In the genomic region with DNA sequence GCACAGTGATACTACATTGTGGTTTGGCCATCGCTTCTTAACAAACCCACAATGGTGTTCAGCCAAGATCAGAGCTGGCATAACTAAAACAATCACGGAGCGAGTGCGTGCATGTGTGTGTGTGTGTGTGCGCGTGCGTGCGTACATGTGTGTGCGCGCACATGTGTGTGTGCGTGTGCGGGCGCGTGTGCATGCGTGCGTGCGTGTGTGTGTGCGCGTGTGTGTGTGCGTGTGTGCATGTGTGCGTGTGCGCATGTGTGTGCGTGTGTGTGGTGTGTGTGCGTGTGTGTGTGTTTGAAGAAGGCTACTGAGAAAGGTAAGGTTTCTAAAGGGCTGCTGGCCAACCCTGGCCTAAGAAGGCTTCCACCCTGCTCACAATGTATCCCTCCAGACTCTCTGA, we compare ENCODE assay signal across 9 cellular contexts.
"Had no signal": no experiment of that assay in that cellular context is flagged by ENCODE, and none has a peak within 500 bp of the region (broad histone marks: within the 10 kb centered on the region; RNA-seq: fewer than 3 reads in every experiment).

No MANE protein-coding gene starts in this region.

- H3K36me3 ChIP-seq: HAP-1 had no signal

- H3K9ac ChIP-seq: GM23248 had no signal

- H3K4me3 ChIP-seq: GM23248, HAP-1, K562 had no signal

- H3K9me3 ChIP-seq: HAP-1 had no signal

- DNase-seq: GM23248, GOT3, H7, HFFc6, IMR-90, KG1 had no signal

- H3K27ac ChIP-seq: GM23248, HL-60 had no signal

- H2AFZ ChIP-seq: GM23248 had no signal

- H3K4me1 ChIP-seq: HAP-1 had no signal
